ENCODE assay signal across 1 cellular context in the genomic region with DNA sequence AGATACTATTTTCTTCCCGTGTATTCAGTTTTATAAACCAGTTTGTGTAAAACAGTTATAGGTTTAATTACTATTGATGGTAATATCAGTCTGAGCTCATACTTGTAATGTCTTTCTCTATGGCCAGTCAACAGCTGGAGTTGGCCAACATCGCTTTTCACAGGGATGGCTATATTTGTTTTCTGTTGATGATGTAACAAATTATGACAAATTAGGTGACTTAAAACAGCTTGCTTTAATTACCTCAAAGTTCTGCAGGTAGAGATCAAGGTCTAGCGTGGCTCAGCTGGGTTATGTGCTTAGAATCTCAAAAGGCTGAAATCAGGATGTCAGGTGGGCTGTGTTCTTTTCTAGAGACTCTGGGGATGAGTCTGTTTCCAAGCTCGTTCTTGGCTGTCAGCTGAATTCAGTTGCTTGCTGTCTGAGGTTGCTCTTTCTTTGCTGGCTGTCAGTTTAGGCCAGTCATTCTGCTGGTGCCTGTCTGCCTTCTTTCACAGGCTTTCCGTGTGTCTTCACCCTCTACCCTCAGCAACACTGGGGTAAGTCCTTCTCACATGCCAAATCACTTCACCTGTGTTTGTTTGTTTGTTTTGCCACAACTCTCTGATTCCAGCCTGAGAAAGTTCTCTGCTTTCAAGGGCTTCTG.
TF ChIP-seq lines count a peak whose summit lies in the region.

No MANE protein-coding gene starts in this region.

TF ChIP-seq in GM23338, 12 proteins besides CTCF, POLR2A, EP300 and RAD21:
- TF ChIP-seq, protein P1, sequence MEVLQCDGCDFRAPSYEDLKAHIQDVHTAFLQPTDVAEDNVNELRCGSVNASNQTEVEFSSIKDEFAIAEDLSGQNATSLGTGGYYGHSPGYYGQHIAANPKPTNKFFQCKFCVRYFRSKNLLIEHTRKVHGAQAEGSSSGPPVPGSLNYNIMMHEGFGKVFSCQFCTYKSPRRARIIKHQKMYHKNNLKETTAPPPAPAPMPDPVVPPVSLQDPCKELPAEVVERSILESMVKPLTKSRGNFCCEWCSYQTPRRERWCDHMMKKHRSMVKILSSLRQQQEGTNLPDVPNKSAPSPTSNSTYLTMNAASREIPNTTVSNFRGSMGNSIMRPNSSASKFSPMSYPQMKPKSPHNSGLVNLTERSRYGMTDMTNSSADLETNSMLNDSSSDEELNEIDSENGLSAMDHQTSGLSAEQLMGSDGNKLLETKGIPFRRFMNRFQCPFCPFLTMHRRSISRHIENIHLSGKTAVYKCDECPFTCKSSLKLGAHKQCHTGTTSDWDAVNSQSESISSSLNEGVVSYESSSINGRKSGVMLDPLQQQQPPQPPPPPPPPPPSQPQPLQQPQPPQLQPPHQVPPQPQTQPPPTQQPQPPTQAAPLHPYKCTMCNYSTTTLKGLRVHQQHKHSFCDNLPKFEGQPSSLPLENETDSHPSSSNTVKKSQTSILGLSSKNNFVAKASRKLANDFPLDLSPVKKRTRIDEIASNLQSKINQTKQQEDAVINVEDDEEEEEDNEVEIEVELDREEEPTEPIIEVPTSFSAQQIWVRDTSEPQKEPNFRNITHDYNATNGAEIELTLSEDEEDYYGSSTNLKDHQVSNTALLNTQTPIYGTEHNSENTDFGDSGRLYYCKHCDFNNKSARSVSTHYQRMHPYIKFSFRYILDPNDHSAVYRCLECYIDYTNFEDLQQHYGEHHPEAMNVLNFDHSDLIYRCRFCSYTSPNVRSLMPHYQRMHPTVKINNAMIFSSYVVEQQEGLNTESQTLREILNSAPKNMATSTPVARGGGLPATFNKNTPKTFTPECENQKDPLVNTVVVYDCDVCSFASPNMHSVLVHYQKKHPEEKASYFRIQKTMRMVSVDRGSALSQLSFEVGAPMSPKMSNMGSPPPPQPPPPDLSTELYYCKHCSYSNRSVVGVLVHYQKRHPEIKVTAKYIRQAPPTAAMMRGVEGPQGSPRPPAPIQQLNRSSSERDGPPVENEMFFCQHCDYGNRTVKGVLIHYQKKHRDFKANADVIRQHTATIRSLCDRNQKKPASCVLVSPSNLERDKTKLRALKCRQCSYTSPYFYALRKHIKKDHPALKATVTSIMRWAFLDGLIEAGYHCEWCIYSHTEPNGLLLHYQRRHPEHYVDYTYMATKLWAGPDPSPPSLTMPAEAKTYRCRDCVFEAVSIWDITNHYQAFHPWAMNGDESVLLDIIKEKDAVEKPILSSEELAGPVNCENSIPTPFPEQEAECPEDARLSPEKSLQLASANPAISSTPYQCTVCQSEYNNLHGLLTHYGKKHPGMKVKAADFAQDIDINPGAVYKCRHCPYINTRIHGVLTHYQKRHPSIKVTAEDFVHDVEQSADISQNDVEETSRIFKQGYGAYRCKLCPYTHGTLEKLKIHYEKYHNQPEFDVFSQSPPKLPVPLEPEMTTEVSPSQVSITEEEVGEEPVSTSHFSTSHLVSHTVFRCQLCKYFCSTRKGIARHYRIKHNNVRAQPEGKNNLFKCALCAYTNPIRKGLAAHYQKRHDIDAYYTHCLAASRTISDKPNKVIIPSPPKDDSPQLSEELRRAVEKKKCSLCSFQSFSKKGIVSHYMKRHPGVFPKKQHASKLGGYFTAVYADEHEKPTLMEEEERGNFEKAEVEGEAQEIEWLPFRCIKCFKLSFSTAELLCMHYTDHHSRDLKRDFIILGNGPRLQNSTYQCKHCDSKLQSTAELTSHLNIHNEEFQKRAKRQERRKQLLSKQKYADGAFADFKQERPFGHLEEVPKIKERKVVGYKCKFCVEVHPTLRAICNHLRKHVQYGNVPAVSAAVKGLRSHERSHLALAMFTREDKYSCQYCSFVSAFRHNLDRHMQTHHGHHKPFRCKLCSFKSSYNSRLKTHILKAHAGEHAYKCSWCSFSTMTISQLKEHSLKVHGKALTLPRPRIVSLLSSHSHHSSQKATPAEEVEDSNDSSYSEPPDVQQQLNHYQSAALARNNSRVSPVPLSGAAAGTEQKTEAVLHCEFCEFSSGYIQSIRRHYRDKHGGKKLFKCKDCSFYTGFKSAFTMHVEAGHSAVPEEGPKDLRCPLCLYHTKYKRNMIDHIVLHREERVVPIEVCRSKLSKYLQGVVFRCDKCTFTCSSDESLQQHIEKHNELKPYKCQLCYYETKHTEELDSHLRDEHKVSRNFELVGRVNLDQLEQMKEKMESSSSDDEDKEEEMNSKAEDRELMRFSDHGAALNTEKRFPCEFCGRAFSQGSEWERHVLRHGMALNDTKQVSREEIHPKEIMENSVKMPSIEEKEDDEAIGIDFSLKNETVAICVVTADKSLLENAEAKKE (CRISPR knock-in tag; IDR thresholded peaks at IDR 0.05): no peak
- TF ChIP-seq ZNF331 (CRISPR knock-in tag; IDR thresholded peaks at IDR 0.05; ENCODE audit: low read depth) (no peak), EZH2 (IDR thresholded peaks at IDR 0.05; ENCODE audit: low read depth, unreplicated experiment) (no peak), STAT1 (IDR thresholded peaks at IDR 0.05; ENCODE audit: unreplicated experiment) (no peak), JUNB (IDR thresholded peaks at IDR 0.05; ENCODE audit: unreplicated experiment) (no peak), CREB1 (CRISPR knock-in tag; IDR thresholded peaks at IDR 0.05; ENCODE audit: low read depth) (no peak), POLR2AphosphoS5 (IDR thresholded peaks at IDR 0.05; ENCODE audit: low read depth) (no peak), NANOG (IDR thresholded peaks at IDR 0.05; ENCODE audit: borderline replicate concordance) (no peak), EZH2phosphoT487 (IDR thresholded peaks at IDR 0.05; ENCODE audit: unreplicated experiment) (no peak)
- TF ChIP-seq, protein P2, sequence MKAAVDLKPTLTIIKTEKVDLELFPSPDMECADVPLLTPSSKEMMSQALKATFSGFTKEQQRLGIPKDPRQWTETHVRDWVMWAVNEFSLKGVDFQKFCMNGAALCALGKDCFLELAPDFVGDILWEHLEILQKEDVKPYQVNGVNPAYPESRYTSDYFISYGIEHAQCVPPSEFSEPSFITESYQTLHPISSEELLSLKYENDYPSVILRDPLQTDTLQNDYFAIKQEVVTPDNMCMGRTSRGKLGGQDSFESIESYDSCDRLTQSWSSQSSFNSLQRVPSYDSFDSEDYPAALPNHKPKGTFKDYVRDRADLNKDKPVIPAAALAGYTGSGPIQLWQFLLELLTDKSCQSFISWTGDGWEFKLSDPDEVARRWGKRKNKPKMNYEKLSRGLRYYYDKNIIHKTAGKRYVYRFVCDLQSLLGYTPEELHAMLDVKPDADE (IDR thresholded peaks at IDR 0.05): no peak
- TF ChIP-seq, protein P3, sequence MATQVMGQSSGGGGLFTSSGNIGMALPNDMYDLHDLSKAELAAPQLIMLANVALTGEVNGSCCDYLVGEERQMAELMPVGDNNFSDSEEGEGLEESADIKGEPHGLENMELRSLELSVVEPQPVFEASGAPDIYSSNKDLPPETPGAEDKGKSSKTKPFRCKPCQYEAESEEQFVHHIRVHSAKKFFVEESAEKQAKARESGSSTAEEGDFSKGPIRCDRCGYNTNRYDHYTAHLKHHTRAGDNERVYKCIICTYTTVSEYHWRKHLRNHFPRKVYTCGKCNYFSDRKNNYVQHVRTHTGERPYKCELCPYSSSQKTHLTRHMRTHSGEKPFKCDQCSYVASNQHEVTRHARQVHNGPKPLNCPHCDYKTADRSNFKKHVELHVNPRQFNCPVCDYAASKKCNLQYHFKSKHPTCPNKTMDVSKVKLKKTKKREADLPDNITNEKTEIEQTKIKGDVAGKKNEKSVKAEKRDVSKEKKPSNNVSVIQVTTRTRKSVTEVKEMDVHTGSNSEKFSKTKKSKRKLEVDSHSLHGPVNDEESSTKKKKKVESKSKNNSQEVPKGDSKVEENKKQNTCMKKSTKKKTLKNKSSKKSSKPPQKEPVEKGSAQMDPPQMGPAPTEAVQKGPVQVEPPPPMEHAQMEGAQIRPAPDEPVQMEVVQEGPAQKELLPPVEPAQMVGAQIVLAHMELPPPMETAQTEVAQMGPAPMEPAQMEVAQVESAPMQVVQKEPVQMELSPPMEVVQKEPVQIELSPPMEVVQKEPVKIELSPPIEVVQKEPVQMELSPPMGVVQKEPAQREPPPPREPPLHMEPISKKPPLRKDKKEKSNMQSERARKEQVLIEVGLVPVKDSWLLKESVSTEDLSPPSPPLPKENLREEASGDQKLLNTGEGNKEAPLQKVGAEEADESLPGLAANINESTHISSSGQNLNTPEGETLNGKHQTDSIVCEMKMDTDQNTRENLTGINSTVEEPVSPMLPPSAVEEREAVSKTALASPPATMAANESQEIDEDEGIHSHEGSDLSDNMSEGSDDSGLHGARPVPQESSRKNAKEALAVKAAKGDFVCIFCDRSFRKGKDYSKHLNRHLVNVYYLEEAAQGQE (IDR thresholded peaks at IDR 0.05; ENCODE audit: unreplicated experiment): no peak
